ENCODE assay signal across 8 cellular contexts in genomic region chr1:62688687-62689085, GRCh38. TPM values are rescaled to one million over a fixed set of nuclear protein-coding genes. Genes with fewer than 3 reads are reported as not detected.
DNase-seq lines count a peak whose midpoint lies in the region; ATAC-seq and TF ChIP-seq lines count a peak whose summit lies in the region.

No MANE protein-coding gene starts in this region.

- no peaks in the 10 kb centered on the region for H3K36me3 ChIP-seq in GM06990 (ENCODE audit: control insufficient read depth, insufficient read depth, low read length)
- H3K36me3 ChIP-seq in HEK293 (ENCODE audit: control insufficient read depth in 2 of 2, insufficient read depth in 1 of 2, low read length in 2 of 2) = no peaks in the 10 kb centered on the region; a peak in 1 of 3 replicates
- H3K36me3 ChIP-seq in RWPE2 (ENCODE audit: low read depth) = no peaks in the 10 kb centered on the region
- no peaks in the 10 kb centered on the region for H3K36me3 ChIP-seq in esophagus muscularis mucosa
- peaks cover 0 to 4% of the 10 kb centered on the region in 2 experiments for H3K36me3 ChIP-seq in trophoblast cell (ENCODE audit: control insufficient read depth in 1 of 2, insufficient read depth in 2 of 2, low read length in 2 of 2)

- H4K91ac ChIP-seq in trophoblast cell (ENCODE audit: low read depth, low read length) = peak overlapping the region; percentile 75

- POLR2A ChIA-PET in HEK293 (lab: Yijun Ruan, JAX) = no interaction called here

- peak overlapping the region; percentile 47 for H4K8ac ChIP-seq in trophoblast cell (ENCODE audit: low read depth, low read length)

- peak overlapping the region; percentile 45 for H3K18ac ChIP-seq in trophoblast cell (ENCODE audit: low read length)

- H3K27ac ChIP-seq in HEK293 (ENCODE audit: extremely low read depth, low read depth, low read length) (peak overlapping the region; percentile 84; the same call in 1 of the 2 replicates), RWPE2 (ENCODE audit: poor library complexity, severe bottlenecking) (peak overlapping the region; percentile 78), esophagus muscularis mucosa (replicated peaks in 1 of 4) (peak overlapping the region; percentile 80 to 92 (median 90)), trophoblast cell (ENCODE audit: low read depth, low read length) (peak overlapping the region; percentile 80)

- DNase-seq in GM06990 (ENCODE audit: extremely low read depth, insufficient read length) (no peak), RWPE2 (ENCODE audit: low spot score) (no peak), esophagus muscularis mucosa (ENCODE audit: extremely low spot score) (no peak), trophoblast cell (peak; percentile 16 to 41), COLO668 (lab: John Stamatoyannopoulos, UW; ENCODE audit: unreplicated experiment) (no peak)
- DNase-seq in stimulated activated CD4-positive, alpha-beta T cell treated with anti-CD3 and anti-CD28 coated beads, Interleukin-2, amount 100 ng/mL, for 48 hours = no peak
- DNase-seq in activated effector memory CD4-positive, alpha-beta T cell treated with anti-CD3 and anti-CD28 coated beads, Interleukin-2, amount 50 U/mL, for 16 hours = no peak

- peak overlapping the region; percentile 89 for H2AFZ ChIP-seq in trophoblast cell (ENCODE audit: insufficient read depth, low read length, poor library complexity)

- peak overlapping the region; percentile 86 for H3K9ac ChIP-seq in trophoblast cell (ENCODE audit: low read length)

- TF ChIP-seq EP300 in esophagus muscularis mucosa (IDR thresholded peaks at IDR 0.05) = no peak

- intact Hi-C loops in esophagus muscularis mucosa (cut with DNase I) = loop anchor here (5.0 to 10.0 kb wide), 2 partner anchors 59 to 254 kb away; partner anchors contain the start of gene USP1

- CTCF ChIA-PET in HEK293 (lab: Yijun Ruan, JAX) = interaction anchor here (0.7 to 1.0 kb wide), 2 partner anchors 33 to 158 kb away, joined by 3 to 4 read pairs; no protein-coding TSS in a partner anchor

- peak overlapping the region; percentile 80 for H3K4me3 ChIP-seq in GM06990 (replicated peaks; ENCODE audit: low read depth, low read length)
- H3K4me3 ChIP-seq in HEK293 (ENCODE audit: low read depth, low read length) = peak overlapping the region; percentile 71
- H3K4me3 ChIP-seq in RWPE2 (ENCODE audit: severe bottlenecking) = peak overlapping the region; percentile 91
- peak overlapping the region; percentile 92 to 98 (median 96) for H3K4me3 ChIP-seq in esophagus muscularis mucosa
- H3K4me3 ChIP-seq in trophoblast cell (ENCODE audit: low read depth, low read length) = peak overlapping the region; percentile 92

- ATAC-seq in RWPE2 (ENCODE audit: low read depth) = no peak

- no peak overlapping the region for H2AK5ac ChIP-seq in trophoblast cell (ENCODE audit: low read length)

- H3K79me2 ChIP-seq in trophoblast cell (ENCODE audit: control insufficient read depth, insufficient read depth, low read length, poor library complexity) = peaks cover 9% of the 10 kb centered on the region

- H3K9me3 ChIP-seq in HEK293 (ENCODE audit: control insufficient read depth, insufficient read depth, low read depth, low read length) = no peaks in the 10 kb centered on the region
- H3K9me3 ChIP-seq in RWPE2 (ENCODE audit: severe bottlenecking) = no peaks in the 10 kb centered on the region
- no peaks in the 10 kb centered on the region for H3K9me3 ChIP-seq in esophagus muscularis mucosa
- no peaks in the 10 kb centered on the region for H3K9me3 ChIP-seq in trophoblast cell (ENCODE audit: insufficient read depth, low read depth, low read length)

- no peak for TF ChIP-seq CTCF in GM06990 (IDR thresholded peaks at IDR 0.05; ENCODE audit: insufficient read depth, low read length, poor library complexity, severe bottlenecking)
- no peak; the same call in 1 of the 2 replicates for TF ChIP-seq CTCF in HEK293 (tag by site-specific recombination; IDR thresholded peaks at IDR 0.05)
- no peak for TF ChIP-seq CTCF in RWPE2 (IDR thresholded peaks at IDR 0.05; ENCODE audit: poor library complexity, severe bottlenecking)
- TF ChIP-seq CTCF in esophagus muscularis mucosa (IDR thresholded peaks at IDR 0.05) = no peak

- no peak overlapping the region for H3K4ac ChIP-seq in trophoblast cell (ENCODE audit: low read depth, low read length)

- H3K14ac ChIP-seq in trophoblast cell (ENCODE audit: low read length) = peak overlapping the region; percentile 28

- H3K27me3 ChIP-seq in GM06990 (replicated peaks; ENCODE audit: control insufficient read depth, insufficient read depth, low read length) (no peaks in the 10 kb centered on the region), RWPE2 (ENCODE audit: insufficient read depth, poor library complexity, severe bottlenecking) (no peaks in the 10 kb centered on the region), esophagus muscularis mucosa (no peaks in the 10 kb centered on the region), trophoblast cell (ENCODE audit: insufficient read depth, low read length) (no peaks in the 10 kb centered on the region)

- H4K12ac ChIP-seq in trophoblast cell (ENCODE audit: low read depth, low read length) = peak overlapping the region; percentile 13

- peak overlapping the region; percentile 99 for H3K4me2 ChIP-seq in trophoblast cell (ENCODE audit: low read length)

- H2BK120ac ChIP-seq in trophoblast cell (ENCODE audit: insufficient read depth, low read length, poor library complexity) = no peak overlapping the region

- no peak overlapping the region for H3K23ac ChIP-seq in trophoblast cell (ENCODE audit: low read length)

- H3K79me1 ChIP-seq in trophoblast cell (ENCODE audit: low read length) = peaks cover 13% of the 10 kb centered on the region

- H2BK5ac ChIP-seq in trophoblast cell (ENCODE audit: low read depth, low read length, poor library complexity) = peak overlapping the region; percentile 31

- peaks cover 10% of the 10 kb centered on the region; the same call in 1 of the 2 replicates for H3K4me1 ChIP-seq in HEK293 (ENCODE audit: control insufficient read depth, insufficient read depth, low read length)
- peaks cover 28% of the 10 kb centered on the region for H3K4me1 ChIP-seq in RWPE2 (ENCODE audit: insufficient read depth, poor library complexity, severe bottlenecking)
- peaks cover 28 to 69% (median 64%) of the 10 kb centered on the region in 4 donors for H3K4me1 ChIP-seq in esophagus muscularis mucosa
- peaks cover 4 to 6% of the 10 kb centered on the region in 2 experiments for H3K4me1 ChIP-seq in trophoblast cell (ENCODE audit: control insufficient read depth in 1 of 2, insufficient read depth in 2 of 2, low read length in 2 of 2)

- under 1% methylated on average over 10 of the region's 10 CpGs for WGBS in esophagus muscularis mucosa
- WGBS in trophoblast cell (ENCODE audit: extremely low coverage, insufficient coverage, insufficient read length) = no CpG with 5 or more reads among the region's 10 CpGs

- TF ChIP-seq POLR2A in esophagus muscularis mucosa (IDR thresholded peaks at IDR 0.05; ENCODE audit: low read depth) = no peak

- H2BK12ac ChIP-seq in trophoblast cell (ENCODE audit: low read length) = no peak overlapping the region

TF ChIP-seq in HEK293, 187 proteins besides CTCF, POLR2A, EP300 and RAD21 (continues in another document):
- no peak for TF ChIP-seq FEZF1 (tag by site-specific recombination; IDR thresholded peaks at IDR 0.05)
- TF ChIP-seq ZBTB20 (tag by site-specific recombination; IDR thresholded peaks at IDR 0.05) = peak; percentile 22; the same call in 1 of the 2 replicates
- 0 out of 2 replicates have a peak, but pooled peaks have one; percentile 24 for TF ChIP-seq PRDM1 (tag by site-specific recombination; IDR thresholded peaks at IDR 0.05)
- 0 out of 2 replicates have a peak, but pooled peaks have one; percentile 3 for TF ChIP-seq EGR2 (tag by site-specific recombination; IDR thresholded peaks at IDR 0.05; ENCODE audit: low read depth)
- 0 out of 2 replicates have a peak, but pooled peaks have one; percentile 13 for TF ChIP-seq ZNF501 (tag by site-specific recombination; IDR thresholded peaks at IDR 0.05)
- no peak for TF ChIP-seq ZNF10 (tag by site-specific recombination; IDR thresholded peaks at IDR 0.05)
- no peak for TF ChIP-seq ZNF670 (tag by site-specific recombination; IDR thresholded peaks at IDR 0.05; ENCODE audit: low read depth)
- TF ChIP-seq ZNF645 (tag by site-specific recombination; IDR thresholded peaks at IDR 0.05) = no peak
- TF ChIP-seq, protein P1, sequence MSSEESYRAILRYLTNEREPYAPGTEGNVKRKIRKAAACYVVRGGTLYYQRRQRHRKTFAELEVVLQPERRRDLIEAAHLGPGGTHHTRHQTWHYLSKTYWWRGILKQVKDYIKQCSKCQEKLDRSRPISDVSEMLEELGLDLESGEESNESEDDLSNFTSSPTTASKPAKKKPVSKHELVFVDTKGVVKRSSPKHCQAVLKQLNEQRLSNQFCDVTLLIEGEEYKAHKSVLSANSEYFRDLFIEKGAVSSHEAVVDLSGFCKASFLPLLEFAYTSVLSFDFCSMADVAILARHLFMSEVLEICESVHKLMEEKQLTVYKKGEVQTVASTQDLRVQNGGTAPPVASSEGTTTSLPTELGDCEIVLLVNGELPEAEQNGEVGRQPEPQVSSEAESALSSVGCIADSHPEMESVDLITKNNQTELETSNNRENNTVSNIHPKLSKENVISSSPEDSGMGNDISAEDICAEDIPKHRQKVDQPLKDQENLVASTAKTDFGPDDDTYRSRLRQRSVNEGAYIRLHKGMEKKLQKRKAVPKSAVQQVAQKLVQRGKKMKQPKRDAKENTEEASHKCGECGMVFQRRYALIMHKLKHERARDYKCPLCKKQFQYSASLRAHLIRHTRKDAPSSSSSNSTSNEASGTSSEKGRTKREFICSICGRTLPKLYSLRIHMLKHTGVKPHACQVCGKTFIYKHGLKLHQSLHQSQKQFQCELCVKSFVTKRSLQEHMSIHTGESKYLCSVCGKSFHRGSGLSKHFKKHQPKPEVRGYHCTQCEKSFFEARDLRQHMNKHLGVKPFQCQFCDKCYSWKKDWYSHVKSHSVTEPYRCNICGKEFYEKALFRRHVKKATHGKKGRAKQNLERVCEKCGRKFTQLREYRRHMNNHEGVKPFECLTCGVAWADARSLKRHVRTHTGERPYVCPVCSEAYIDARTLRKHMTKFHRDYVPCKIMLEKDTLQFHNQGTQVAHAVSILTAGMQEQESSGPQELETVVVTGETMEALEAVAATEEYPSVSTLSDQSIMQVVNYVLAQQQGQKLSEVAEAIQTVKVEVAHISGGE (tag by site-specific recombination; conservative IDR thresholded peaks at IDR 0.05; ENCODE audit: low read depth) = peak; percentile 20; the same call in 1 of the 2 replicates

RNA-seq across cellular contexts. Expression of gene DOCK7, which starts 0.5 kb away (rescaled TPM):
- total RNA-seq in esophagus muscularis mucosa = 10 to 100 TPM; 27.7 to 66.7 (median 30.5) TPM
- polyA plus RNA-seq in trophoblast cell (2013) = 34.5 and 37.7 TPM in 2 replicates

Comparison
In these comparisons a context has a peak if more than half of its experiments do, and no peak if none do; other contexts are left out.
1. DNase-seq: peak in trophoblast cell (2 of 2); none in GM06990 (single experiment), RWPE2 (single experiment), esophagus muscularis mucosa (single experiment), stimulated activated CD4-positive, alpha-beta T cell treated with anti-CD3 and anti-CD28 coated beads, Interleukin-2, amount 100 ng/mL, for 48 hours (0 of 2), activated effector memory CD4-positive, alpha-beta T cell treated with anti-CD3 and anti-CD28 coated beads, Interleukin-2, amount 50 U/mL, for 16 hours (single experiment) and COLO668 (single experiment).
2. Peak in every context shown above with its lines, with median percentiles within 50 percentile points of each other: H3K4me3 ChIP-seq and H3K27ac ChIP-seq.